In genomic region chr12:118190266-118190665, GRCh38 we compare ENCODE assay signal across 9 cellular contexts. TPM values are rescaled to one million over a fixed set of nuclear protein-coding genes. Genes with fewer than 3 reads are reported as not detected.
A peak's percentile ranks its signal among the peaks of the same experiment; 100 is the strongest.
DNase-seq lines count a peak whose midpoint lies in the region; FAIRE-seq and TF ChIP-seq lines count a peak whose summit lies in the region.
"Had no signal": no experiment of that assay in that cellular context is flagged by ENCODE, and none has a peak within 500 bp of the region (broad histone marks: within the 10 kb centered on the region; RNA-seq: fewer than 3 reads in every experiment).

No MANE protein-coding gene starts in this region.

- H3K4me2 ChIP-seq in H1 (ENCODE audit: insufficient read depth in 1 of 2, low read depth in 2 of 2, low read length in 2 of 2): peak overlapping the region; percentile 61 to 72; a peak in 3 of 4 replicates

- H2BK15ac ChIP-seq in H1 (ENCODE audit: low read length): no peak overlapping the region

- H3K27ac ChIP-seq in H1 (ENCODE audit: low read depth, low read length) (no peak overlapping the region), urinary bladder (ENCODE audit: low read depth) (peak overlapping the region; percentile 6)
- H3K27ac ChIP-seq: VCaP had no signal

- FAIRE-seq in H1 (lab: Jason Lieb, UNC): peak; percentile 13

- no peak for TF ChIP-seq CTCF in H1 (IDR thresholded peaks at IDR 0.05; ENCODE audit: control extremely low read depth in 1 of 3, insufficient read depth in 1 of 3, low read depth in 1 of 3, low read length in 3 of 3)

- H2BK12ac ChIP-seq in H1 (ENCODE audit: low read depth, low read length): peak overlapping the region; percentile 4; the same call in 1 of the 2 replicates

- no peak overlapping the region for H2BK5ac ChIP-seq in H1 (ENCODE audit: low read depth, low read length)

- no peaks in the 10 kb centered on the region for H3K79me2 ChIP-seq in H1 (ENCODE audit: control insufficient read depth in 1 of 2, insufficient read depth in 2 of 2, low read length in 2 of 2)

- no peak overlapping the region for H2AK5ac ChIP-seq in H1 (ENCODE audit: low read depth, low read length)

- TF ChIP-seq EP300 in H1 (IDR thresholded peaks at IDR 0.05; ENCODE audit: borderline replicate concordance in 1 of 2, low read depth in 2 of 2, low read length in 2 of 2): no peak

- no peak overlapping the region for H2BK20ac ChIP-seq in H1 (ENCODE audit: low read length)

- H3K18ac ChIP-seq in H1 (ENCODE audit: extremely low read depth, low read length): no peak overlapping the region

- H3K27me3 ChIP-seq in H1 (replicated peaks in 1 of 4; ENCODE audit: control insufficient read depth in 3 of 4, extremely low read depth in 1 of 4, insufficient read depth in 3 of 4, low read length in 3 of 4): no peaks in the 10 kb centered on the region

- H4K8ac ChIP-seq in H1 (ENCODE audit: extremely low read depth, insufficient read depth, low read length): no peak overlapping the region

- H4K20me1 ChIP-seq in H1 (replicated peaks in 1 of 2; ENCODE audit: control insufficient read depth in 1 of 2, insufficient read depth in 2 of 2, low read length in 2 of 2): no peaks in the 10 kb centered on the region

- CTCF ChIA-PET in H1 (lab: Charles Lee; ENCODE audit: partially characterized antibody): interaction anchor here (0.8 to 1.6 kb wide), 4 partner anchors 9 to 186 kb away, joined by 3 to 9 read pairs (median 3); partner anchors contain the start of genes SUDS3 and TAOK3

- no peak overlapping the region for H3K23ac ChIP-seq in H1 (ENCODE audit: insufficient read length)

- H3K14ac ChIP-seq in H1 (ENCODE audit: insufficient read length): no peak overlapping the region

- TF ChIP-seq POLR2A in H1 (IDR thresholded peaks at IDR 0.05; ENCODE audit: control extremely low read depth in 1 of 2, low read depth in 2 of 2, low read length in 2 of 2): no peak

- 77% methylated on average over 11 of the region's 11 CpGs; no CpG with 5 or more reads in 1 of the 2 experiments for WGBS in H1 (ENCODE audit: extremely low coverage in 1 of 2, insufficient coverage in 1 of 2, insufficient read length in 1 of 2, insufficient replicate concordance in 2 of 2, low coverage in 1 of 2, low lambda C conversion rate in 2 of 2, missing lambda C conversion rate in 1 of 2), 2 experiments
- 22% methylated on average over 11 of the region's 11 CpGs for WGBS in urinary bladder

- H3K4me1 ChIP-seq in H1 (replicated peaks in 1 of 4; ENCODE audit: control insufficient read depth in 3 of 4, insufficient read depth in 4 of 4, low read length in 3 of 4) (peaks cover 0 to 4% (median 3%) of the 10 kb centered on the region in 4 experiments; a peak in 5 of 7 replicates), urinary bladder (ENCODE audit: insufficient read depth) (no peaks in the 10 kb centered on the region)

- H3K56ac ChIP-seq in H1 (replicated peaks; ENCODE audit: insufficient read length, low read depth, low read length): no peak overlapping the region

- POLR2A ChIA-PET in H1 (lab: Charles Lee; ENCODE audit: partially characterized antibody): interaction anchor here (0.6 to 1.0 kb wide), 3 partner anchors 133 to 181 kb away, joined by 3 read pairs; no protein-coding TSS in a partner anchor

- peak; percentile 62 for DNase-seq in NCI-H510A treated with DMSO at 0.1 percent for 48 hours (lab: John Stamatoyannopoulos, UW)
- no peak for DNase-seq in NCI-H510A (lab: John Stamatoyannopoulos, UW)
- DNase-seq in H1 (ENCODE audit: low read depth in 1 of 2, low spot score in 2 of 2): no peak
- DNase-seq in midbrain (lab: John Stamatoyannopoulos, UW): peak; percentile 77
- DNase-seq in NCI-H446 (lab: John Stamatoyannopoulos, UW): no peak
- DNase-seq in ecto neural progenitor cell (ENCODE audit: low spot score): no peak
- DNase-seq in NCI-H446 treated with DMSO at 0.1 percent for 48 hours (lab: John Stamatoyannopoulos, UW): no peak

- no peak for TF ChIP-seq RAD21 in H1 (IDR thresholded peaks at IDR 0.05 in 1 of 2, conservative IDR thresholded peaks at IDR 0.05 in 1 of 2; ENCODE audit: low read depth in 2 of 2, low read length in 2 of 2)

- H3K9me3 ChIP-seq in H1 (ENCODE audit: insufficient read depth in 2 of 2, low read depth in 1 of 2, low read length in 1 of 2): no peaks in the 10 kb centered on the region

- no peaks in the 10 kb centered on the region; the same call in 1 of the 2 replicates for H3K23me2 ChIP-seq in H1 (ENCODE audit: low read depth, low read length)

- H4K91ac ChIP-seq in H1 (replicated peaks; ENCODE audit: insufficient read length, low read length): no peak overlapping the region

- no peak overlapping the region for H4K5ac ChIP-seq in H1 (ENCODE audit: insufficient read length, low read depth, low read length)

- H2AFZ ChIP-seq in H1 (ENCODE audit: low read length): peak overlapping the region; percentile 98

- H3K4me3 ChIP-seq in H1 (ENCODE audit: extremely low read depth in 1 of 4, insufficient read depth in 2 of 4, low read depth in 3 of 4, low read length in 4 of 4): peak overlapping the region in 1 of 4 experiments; percentile 47; a peak in 2 of 8 replicates
- H3K4me3 ChIP-seq in urinary bladder (ENCODE audit: low read depth, low read length): peak overlapping the region; percentile 5

- H3K36me3 ChIP-seq in H1 (ENCODE audit: control insufficient read depth in 2 of 4, insufficient read depth in 4 of 4, low read length in 3 of 4) (no peaks in the 10 kb centered on the region), urinary bladder (ENCODE audit: insufficient read depth) (peaks cover under 1% of the 10 kb centered on the region)

- no peak overlapping the region for H3K9ac ChIP-seq in H1 (replicated peaks in 1 of 4; ENCODE audit: extremely low read depth in 1 of 4, low read depth in 3 of 4, low read length in 3 of 4)

- no peak overlapping the region for H3K4ac ChIP-seq in H1 (replicated peaks; ENCODE audit: insufficient read length, low read depth, low read length)

- H2BK120ac ChIP-seq in H1 (replicated peaks; ENCODE audit: low read depth, low read length): no peak overlapping the region

- no peaks in the 10 kb centered on the region for H3K79me1 ChIP-seq in H1 (ENCODE audit: low read depth, low read length)

TF ChIP-seq in H1, 55 proteins besides CTCF, POLR2A, EP300 and RAD21 (continues in another document):
- TF ChIP-seq POLR2AphosphoS5 (IDR thresholded peaks at IDR 0.05; ENCODE audit: low read depth, low read length) (no peak), SP1 (IDR thresholded peaks at IDR 0.05; ENCODE audit: low read depth, low read length) (no peak), MAFK (IDR thresholded peaks at IDR 0.05; ENCODE audit: low read depth, low read length) (no peak), CTBP2 (IDR thresholded peaks at IDR 0.05; ENCODE audit: borderline replicate concordance, insufficient read depth, insufficient read length, low read length) (no peak)

RNA-seq across cellular contexts. Expression of gene PEBP1, which starts 54.3 kb away (rescaled TPM):
- total RNA-seq in H1 (2021; fragmentation: NEBNext Ultra II Directional; extraction: Animal tissue kit (Norgen Biotek cat#: 25700)): 444 and 458 TPM in 2 replicates
- polyA plus RNA-seq in H1 (2011; rRNA removed) (580 and 622 TPM in 2 replicates), urinary bladder (257 TPM)
- 440 TPM for polyA plus RNA-seq in H1 (2011; cell fraction: cytosol; rRNA removed)
- polyA plus RNA-seq in H1 (2011; cell fraction: nucleus; rRNA removed): 281 TPM
- polyA plus RNA-seq in H1 (2012, experiment 1 of 2): 462 to 475 TPM (median 467 TPM) in 4 replicates
- polyA plus RNA-seq in H1 (2012, experiment 2 of 2): 310 TPM
- polyA plus RNA-seq in H1 (2013, experiment 1 of 2): 461 TPM
- polyA plus RNA-seq in H1 (2013, experiment 2 of 2): 478 TPM
- polyA minus RNA-seq in H1 (2011; rRNA and poly(A)+ RNA removed): 175 and 197 TPM in 2 replicates
- polyA minus RNA-seq in H1 (2011; cell fraction: cytosol; rRNA and poly(A)+ RNA removed): 175 TPM
- 99.6 TPM for polyA minus RNA-seq in H1 (2011; cell fraction: nucleus; rRNA and poly(A)+ RNA removed)
- total RNA-seq in urinary bladder: 134 TPM

Comparison
In these comparisons a context has a peak if more than half of its experiments do, and no peak if none do; other contexts are left out.
1. DNase-seq: peak in NCI-H510A treated with DMSO at 0.1 percent for 48 hours (single experiment) and midbrain (single experiment); none in NCI-H510A (single experiment), H1 (0 of 2), NCI-H446 (0 of 2), ecto neural progenitor cell (single experiment) and NCI-H446 treated with DMSO at 0.1 percent for 48 hours (single experiment).